In genomic region chr1:18211764-18212163, GRCh38 we compare ENCODE assay signal across 26 cellular contexts.
DNase-seq lines count a peak whose midpoint lies in the region; ATAC-seq lines count a peak whose summit lies in the region.
"Had no signal": no experiment of that assay in that cellular context is flagged by ENCODE, and none has a peak within 500 bp of the region (broad histone marks: within the 10 kb centered on the region; RNA-seq: fewer than 3 reads in every experiment).

No MANE protein-coding gene starts in this region.

- no peak for ATAC-seq in GM18502 (IDR thresholded peaks at IDR 0.05; ENCODE audit: poor library complexity, unreplicated experiment)
- ATAC-seq: activated CD8-positive, alpha-beta memory T cell treated with anti-CD3 and anti-CD28 coated beads, Interleukin-2, amount 10 ng/mL, durations not matched to agents 7 days and 5 days; activated T-cell treated with anti-CD3 and anti-CD28 coated beads, Interleukin-2, amount 50 U/mL, for 72 hours; body of pancreas; stimulated activated naive B cell treated with anti-CD40 and anti-IgM and Interleukin-4, amounts not matched to agents 10 μg/mL and 1 μg/mL and 100 μg/mL, for 72 hours had no signal

- DNase-seq in NCI-H82 (lab: John Stamatoyannopoulos, UW) (peak; percentile 91), NCI-H82 treated with DMSO at 0.1 percent for 48 hours (lab: John Stamatoyannopoulos, UW; ENCODE audit: unreplicated experiment) (no peak), NCI-H69 (lab: John Stamatoyannopoulos, UW) (peak; percentile 58), head of caudate nucleus (peak in 25 of 42 donors; percentile 8 to 66 (median 32)), superior temporal gyrus (ENCODE audit: extremely low spot score) (peak; percentile 69), AG08396 (ENCODE audit: low spot score) (no peak), NCI-H146 (lab: John Stamatoyannopoulos, UW) (no peak)
- DNase-seq: activated B cell treated with CpG ODN at 0.5 μM for 24 hours; activated CD4-positive, alpha-beta T cell treated with anti-CD3 and anti-CD28 coated beads, Interleukin-2, amount 50 U/mL, for 1 hour; activated CD8-positive, alpha-beta memory T cell treated with anti-CD3 and anti-CD28 coated beads, Interleukin-2, amount 10 ng/mL, durations not matched to agents 7 days and 5 days; activated naive CD4-positive, alpha-beta T cell treated with Interleukin-2 at 50 U/mL for 16 hours; activated T-cell treated with anti-CD3 and anti-CD28 coated beads, Interleukin-2, amount 50 U/mL, for 72 hours; body of pancreas; CD4-positive, alpha-beta T cell; effector memory CD4-positive, alpha-beta T cell; HCEC 1CT; heart left ventricle; mesendoderm; NCI-H1092 treated with DMSO at 0.1 percent for 48 hours; NCI-H2029; NCI-H2227 treated with DMSO at 0.1 percent for 48 hours; SIG-M5; stimulated activated naive B cell treated with anti-CD40 and anti-IgM and Interleukin-4, amounts not matched to agents 10 μg/mL and 1 μg/mL and 100 μg/mL, for 72 hours; T1000; testis had no signal

- intact Hi-C loops in head of caudate nucleus (cut with DNase I) = no loop called here

Comparison
In these comparisons a context has a peak if more than half of its experiments do, and no peak if none do; other contexts are left out.
1. DNase-seq: peak in NCI-H82 (single experiment), NCI-H69 (single experiment), head of caudate nucleus (25 of 42) and superior temporal gyrus (single experiment); none in NCI-H82 treated with DMSO at 0.1 percent for 48 hours (single experiment), AG08396 (single experiment) and NCI-H146 (single experiment).